Comparison of ENCODE assay signal across 3 cellular contexts in the genomic region with DNA sequence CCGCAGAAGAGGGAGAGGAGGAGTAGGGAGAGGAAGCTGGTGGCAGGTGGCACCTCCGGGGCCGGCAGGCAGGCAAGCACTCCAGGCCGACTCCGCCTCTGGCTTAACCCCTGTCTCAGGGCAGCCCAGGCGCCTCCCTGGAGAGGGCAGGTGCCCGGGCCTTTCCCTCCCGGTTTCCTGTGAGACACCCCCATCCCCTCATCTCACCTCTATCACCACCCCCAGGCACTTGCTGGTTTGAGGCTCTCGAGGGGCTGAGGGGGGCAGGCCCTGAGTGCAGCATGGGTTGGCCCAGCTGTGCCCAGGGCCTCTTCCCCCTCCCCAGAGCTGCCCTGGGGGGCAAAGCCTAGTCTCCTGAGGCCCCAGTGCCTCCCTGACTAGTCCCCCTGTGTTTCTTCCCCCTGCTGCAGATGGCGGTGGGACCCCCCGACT.
TF ChIP-seq lines count a peak whose summit lies in the region.

No MANE protein-coding gene starts in this region.

TF ChIP-seq in SK-N-SH, 30 proteins besides CTCF, POLR2A, EP300 and RAD21 (continued from another document):
- TF ChIP-seq, protein P1, sequence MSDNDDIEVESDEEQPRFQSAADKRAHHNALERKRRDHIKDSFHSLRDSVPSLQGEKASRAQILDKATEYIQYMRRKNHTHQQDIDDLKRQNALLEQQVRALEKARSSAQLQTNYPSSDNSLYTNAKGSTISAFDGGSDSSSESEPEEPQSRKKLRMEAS (IDR thresholded peaks at IDR 0.05; ENCODE audit: low read depth) = no peak
- TF ChIP-seq, protein P2, sequence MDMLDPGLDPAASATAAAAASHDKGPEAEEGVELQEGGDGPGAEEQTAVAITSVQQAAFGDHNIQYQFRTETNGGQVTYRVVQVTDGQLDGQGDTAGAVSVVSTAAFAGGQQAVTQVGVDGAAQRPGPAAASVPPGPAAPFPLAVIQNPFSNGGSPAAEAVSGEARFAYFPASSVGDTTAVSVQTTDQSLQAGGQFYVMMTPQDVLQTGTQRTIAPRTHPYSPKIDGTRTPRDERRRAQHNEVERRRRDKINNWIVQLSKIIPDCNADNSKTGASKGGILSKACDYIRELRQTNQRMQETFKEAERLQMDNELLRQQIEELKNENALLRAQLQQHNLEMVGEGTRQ (IDR thresholded peaks at IDR 0.05; ENCODE audit: borderline replicate concordance, low read depth, low read length) = no peak
- no peak for TF ChIP-seq RXRA (IDR thresholded peaks at IDR 0.05; ENCODE audit: borderline replicate concordance, low read depth)
- TF ChIP-seq POLR2AphosphoS5 (IDR thresholded peaks at IDR 0.05; ENCODE audit: low read depth, low read length) = no peak

TF ChIP-seq in SK-N-SH treated with all-trans-retinoic acid at 6 μM for 48 hours, 23 proteins besides CTCF, POLR2A, EP300 and RAD21 (continued from another document):
- TF ChIP-seq TOX (CRISPR knock-in tag; IDR thresholded peaks at IDR 0.05; ENCODE audit: borderline replicate concordance) = no peak
- TF ChIP-seq ZNF70 (CRISPR knock-in tag; IDR thresholded peaks at IDR 0.05) = no peak
- no peak for TF ChIP-seq ZC3H10 (CRISPR knock-in tag; IDR thresholded peaks at IDR 0.05)
- TF ChIP-seq, protein P3, sequence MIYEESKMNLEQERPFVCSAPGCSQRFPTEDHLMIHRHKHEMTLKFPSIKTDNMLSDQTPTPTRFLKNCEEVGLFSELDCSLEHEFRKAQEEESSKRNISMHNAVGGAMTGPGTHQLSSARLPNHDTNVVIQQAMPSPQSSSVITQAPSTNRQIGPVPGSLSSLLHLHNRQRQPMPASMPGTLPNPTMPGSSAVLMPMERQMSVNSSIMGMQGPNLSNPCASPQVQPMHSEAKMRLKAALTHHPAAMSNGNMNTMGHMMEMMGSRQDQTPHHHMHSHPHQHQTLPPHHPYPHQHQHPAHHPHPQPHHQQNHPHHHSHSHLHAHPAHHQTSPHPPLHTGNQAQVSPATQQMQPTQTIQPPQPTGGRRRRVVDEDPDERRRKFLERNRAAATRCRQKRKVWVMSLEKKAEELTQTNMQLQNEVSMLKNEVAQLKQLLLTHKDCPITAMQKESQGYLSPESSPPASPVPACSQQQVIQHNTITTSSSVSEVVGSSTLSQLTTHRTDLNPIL (CRISPR knock-in tag; IDR thresholded peaks at IDR 0.05; ENCODE audit: low read depth) = no peak
- TF ChIP-seq, protein P4, sequence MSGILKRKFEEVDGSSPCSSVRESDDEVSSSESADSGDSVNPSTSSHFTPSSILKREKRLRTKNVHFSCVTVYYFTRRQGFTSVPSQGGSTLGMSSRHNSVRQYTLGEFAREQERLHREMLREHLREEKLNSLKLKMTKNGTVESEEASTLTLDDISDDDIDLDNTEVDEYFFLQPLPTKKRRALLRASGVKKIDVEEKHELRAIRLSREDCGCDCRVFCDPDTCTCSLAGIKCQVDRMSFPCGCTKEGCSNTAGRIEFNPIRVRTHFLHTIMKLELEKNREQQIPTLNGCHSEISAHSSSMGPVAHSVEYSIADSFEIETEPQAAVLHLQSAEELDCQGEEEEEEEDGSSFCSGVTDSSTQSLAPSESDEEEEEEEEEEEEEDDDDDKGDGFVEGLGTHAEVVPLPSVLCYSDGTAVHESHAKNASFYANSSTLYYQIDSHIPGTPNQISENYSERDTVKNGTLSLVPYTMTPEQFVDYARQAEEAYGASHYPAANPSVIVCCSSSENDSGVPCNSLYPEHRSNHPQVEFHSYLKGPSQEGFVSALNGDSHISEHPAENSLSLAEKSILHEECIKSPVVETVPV (CRISPR knock-in tag; IDR thresholded peaks at IDR 0.05) = no peak
- TF ChIP-seq, protein P5, sequence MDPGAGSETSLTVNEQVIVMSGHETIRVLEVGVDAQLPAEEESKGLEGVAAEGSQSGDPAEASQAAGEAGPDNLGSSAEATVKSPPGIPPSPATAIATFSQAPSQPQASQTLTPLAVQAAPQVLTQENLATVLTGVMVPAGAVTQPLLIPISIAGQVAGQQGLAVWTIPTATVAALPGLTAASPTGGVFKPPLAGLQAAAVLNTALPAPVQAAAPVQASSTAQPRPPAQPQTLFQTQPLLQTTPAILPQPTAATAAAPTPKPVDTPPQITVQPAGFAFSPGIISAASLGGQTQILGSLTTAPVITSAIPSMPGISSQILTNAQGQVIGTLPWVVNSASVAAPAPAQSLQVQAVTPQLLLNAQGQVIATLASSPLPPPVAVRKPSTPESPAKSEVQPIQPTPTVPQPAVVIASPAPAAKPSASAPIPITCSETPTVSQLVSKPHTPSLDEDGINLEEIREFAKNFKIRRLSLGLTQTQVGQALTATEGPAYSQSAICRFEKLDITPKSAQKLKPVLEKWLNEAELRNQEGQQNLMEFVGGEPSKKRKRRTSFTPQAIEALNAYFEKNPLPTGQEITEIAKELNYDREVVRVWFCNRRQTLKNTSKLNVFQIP (CRISPR knock-in tag; IDR thresholded peaks at IDR 0.05; ENCODE audit: borderline replicate concordance, low read depth) = no peak
- TF ChIP-seq ISL1 (CRISPR knock-in tag; IDR thresholded peaks at IDR 0.05) = no peak
- no peak for TF ChIP-seq TCF4 (CRISPR knock-in tag; IDR thresholded peaks at IDR 0.05; ENCODE audit: borderline replicate concordance)
- TF ChIP-seq, protein P6, sequence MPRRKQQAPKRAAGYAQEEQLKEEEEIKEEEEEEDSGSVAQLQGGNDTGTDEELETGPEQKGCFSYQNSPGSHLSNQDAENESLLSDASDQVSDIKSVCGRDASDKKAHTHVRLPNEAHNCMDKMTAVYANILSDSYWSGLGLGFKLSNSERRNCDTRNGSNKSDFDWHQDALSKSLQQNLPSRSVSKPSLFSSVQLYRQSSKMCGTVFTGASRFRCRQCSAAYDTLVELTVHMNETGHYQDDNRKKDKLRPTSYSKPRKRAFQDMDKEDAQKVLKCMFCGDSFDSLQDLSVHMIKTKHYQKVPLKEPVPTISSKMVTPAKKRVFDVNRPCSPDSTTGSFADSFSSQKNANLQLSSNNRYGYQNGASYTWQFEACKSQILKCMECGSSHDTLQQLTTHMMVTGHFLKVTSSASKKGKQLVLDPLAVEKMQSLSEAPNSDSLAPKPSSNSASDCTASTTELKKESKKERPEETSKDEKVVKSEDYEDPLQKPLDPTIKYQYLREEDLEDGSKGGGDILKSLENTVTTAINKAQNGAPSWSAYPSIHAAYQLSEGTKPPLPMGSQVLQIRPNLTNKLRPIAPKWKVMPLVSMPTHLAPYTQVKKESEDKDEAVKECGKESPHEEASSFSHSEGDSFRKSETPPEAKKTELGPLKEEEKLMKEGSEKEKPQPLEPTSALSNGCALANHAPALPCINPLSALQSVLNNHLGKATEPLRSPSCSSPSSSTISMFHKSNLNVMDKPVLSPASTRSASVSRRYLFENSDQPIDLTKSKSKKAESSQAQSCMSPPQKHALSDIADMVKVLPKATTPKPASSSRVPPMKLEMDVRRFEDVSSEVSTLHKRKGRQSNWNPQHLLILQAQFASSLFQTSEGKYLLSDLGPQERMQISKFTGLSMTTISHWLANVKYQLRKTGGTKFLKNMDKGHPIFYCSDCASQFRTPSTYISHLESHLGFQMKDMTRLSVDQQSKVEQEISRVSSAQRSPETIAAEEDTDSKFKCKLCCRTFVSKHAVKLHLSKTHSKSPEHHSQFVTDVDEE (CRISPR knock-in tag; IDR thresholded peaks at IDR 0.05) = no peak

TF ChIP-seq in GM12891, 5 proteins besides CTCF, POLR2A, EP300 and RAD21 (continued from another document):
- TF ChIP-seq POLR2AphosphoS5 (IDR thresholded peaks at IDR 0.05; ENCODE audit: low read depth, low read length) (no peak), SPI1 (IDR thresholded peaks at IDR 0.05; ENCODE audit: low read depth, low read length) (no peak), TAF1 (IDR thresholded peaks at IDR 0.05; ENCODE audit: low read depth, low read length) (no peak), PAX5 (IDR thresholded peaks at IDR 0.05; ENCODE audit: insufficient read depth, low read length, severe bottlenecking) (no peak)
